In the genomic region with DNA sequence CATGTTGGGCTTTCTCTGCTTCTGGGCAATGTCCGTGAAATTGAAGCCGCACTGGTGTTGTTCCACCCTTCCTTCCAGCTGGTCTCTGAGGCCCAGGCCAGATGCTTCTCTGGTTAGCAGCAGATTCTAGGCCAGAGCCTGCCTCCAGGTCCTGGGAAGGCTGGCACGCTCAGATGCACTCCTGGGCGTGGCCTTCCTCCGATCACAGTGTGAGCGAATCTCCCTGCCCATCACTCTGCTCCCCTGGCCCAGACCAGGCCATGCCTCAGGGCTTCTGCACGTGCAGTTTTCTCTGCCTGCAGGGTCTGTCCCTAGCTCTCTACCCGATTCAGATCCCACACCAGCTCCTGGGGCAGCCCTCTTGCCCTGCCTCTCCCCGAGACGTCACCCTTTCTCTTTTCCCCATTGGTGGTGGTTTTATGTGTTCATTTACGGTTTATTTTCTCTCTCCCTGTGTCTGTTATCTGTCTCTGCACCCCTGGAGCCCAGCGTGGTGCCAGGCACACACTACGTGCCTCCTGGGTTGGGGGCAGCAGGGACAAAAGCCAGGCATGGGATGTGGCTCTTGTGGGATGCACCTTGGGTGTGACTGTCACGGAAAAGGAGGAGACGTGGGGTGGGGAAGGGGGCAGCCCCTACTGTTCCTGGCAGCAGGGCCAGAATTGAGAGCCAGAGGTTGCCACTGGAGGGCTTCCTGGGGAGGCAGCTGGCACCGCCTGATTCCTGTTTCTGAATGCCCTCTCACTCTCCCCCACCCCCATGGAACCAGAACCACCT, we compare ENCODE assay signal across 13 cellular contexts.
DNase-seq lines count a peak whose midpoint lies in the region; ATAC-seq, FAIRE-seq and TF ChIP-seq lines count a peak whose summit lies in the region.
"Had no signal": no experiment of that assay in that cellular context is flagged by ENCODE, and none has a peak within 500 bp of the region (broad histone marks: within the 10 kb centered on the region; RNA-seq: fewer than 3 reads in every experiment).

No MANE protein-coding gene starts in this region.

- peak in 1 of 4 donors; percentile 4 for ATAC-seq in heart left ventricle
- no peak for ATAC-seq in pancreas
- no peak for ATAC-seq in HG03442 (IDR thresholded peaks at IDR 0.05; ENCODE audit: unreplicated experiment)

- H3K27me3 ChIP-seq in heart left ventricle (no peaks in the 10 kb centered on the region), pancreas (no peaks in the 10 kb centered on the region)

- no peak for FAIRE-seq in pancreas (lab: Jason Lieb, UNC)
- FAIRE-seq: D721Med had no signal

- H3K4me1 ChIP-seq in heart left ventricle (peaks cover 0 to 73% (median 52%) of the 10 kb centered on the region in 12 donors), pancreas (no peaks in the 10 kb centered on the region)

- TF ChIP-seq CTCF in heart left ventricle (IDR thresholded peaks at IDR 0.05) (no peak), pancreas (IDR thresholded peaks at IDR 0.05) (no peak)

- H3K9me3 ChIP-seq in heart left ventricle (no peaks in the 10 kb centered on the region), pancreas (no peaks in the 10 kb centered on the region)
- H3K9me3 ChIP-seq: thoracic aorta had no signal

- peak; percentile 22 for DNase-seq in GM03348 (ENCODE audit: low spot score)
- peak; percentile 39 for DNase-seq in NCI-H69 (lab: John Stamatoyannopoulos, UW)
- DNase-seq in heart left ventricle = peak; percentile 15 to 54 (median 31)
- DNase-seq in pancreas = peak in 4 of 6 donors; percentile 6 to 37 (median 8)
- no peak for DNase-seq in AML-193 (lab: John Stamatoyannopoulos, UW)
- no peak for DNase-seq in SHP77 treated with DMSO at 0.1 percent for 48 hours (lab: John Stamatoyannopoulos, UW)
- no peak for DNase-seq in DMS53 (lab: John Stamatoyannopoulos, UW)
- DNase-seq: dermis blood vessel endothelial cell, foreskin melanocyte, NCI-H2081 treated with DMSO at 0.1 percent for 48 hours had no signal

- H3K36me3 ChIP-seq in heart left ventricle (no peaks in the 10 kb centered on the region), pancreas (no peaks in the 10 kb centered on the region)
- H3K36me3 ChIP-seq: thoracic aorta had no signal

- no peak for TF ChIP-seq POLR2A in heart left ventricle (IDR thresholded peaks at IDR 0.05)

- H3K27ac ChIP-seq in heart left ventricle (peak overlapping the region in 10 of 12 donors; percentile 32 to 79 (median 77)), pancreas (no peak overlapping the region)

- intact Hi-C loops in heart left ventricle (cut with DNase I) (loop anchor here in 6 of 10 donors (5.0 to 10.0 kb wide), 4 partner anchors 34 to 226 kb away; a partner anchor contains a TSS), pancreas (cut with DNase I) (loop anchor here in 1 of 3 donors (10.0 kb wide), 1 partner anchor 76 kb away; no protein-coding TSS in a partner anchor)

- H3K4me3 ChIP-seq in heart left ventricle (no peak overlapping the region), pancreas (no peak overlapping the region)
- H3K4me3 ChIP-seq: thoracic aorta had no signal

- WGBS in heart left ventricle, 4 donors = 68 to 80% (median 73%) methylated on average over 16 of the region's 16 CpGs
- WGBS in pancreas, 2 donors = 90 to 92% methylated on average over 15 to 16 of the region's 16 CpGs

Comparison
In these comparisons a context has a peak if more than half of its experiments do, and no peak if none do; other contexts are left out.
1. DNase-seq: peak in GM03348 (single experiment), NCI-H69 (single experiment), heart left ventricle (5 of 5) and pancreas (4 of 6); none in AML-193 (0 of 2), SHP77 treated with DMSO at 0.1 percent for 48 hours (single experiment) and DMS53 (single experiment).
2. H3K27ac ChIP-seq: peak in heart left ventricle (10 of 12); none in pancreas (0 of 4).